ENCODE assay signal across 10 cellular contexts in the genomic region with DNA sequence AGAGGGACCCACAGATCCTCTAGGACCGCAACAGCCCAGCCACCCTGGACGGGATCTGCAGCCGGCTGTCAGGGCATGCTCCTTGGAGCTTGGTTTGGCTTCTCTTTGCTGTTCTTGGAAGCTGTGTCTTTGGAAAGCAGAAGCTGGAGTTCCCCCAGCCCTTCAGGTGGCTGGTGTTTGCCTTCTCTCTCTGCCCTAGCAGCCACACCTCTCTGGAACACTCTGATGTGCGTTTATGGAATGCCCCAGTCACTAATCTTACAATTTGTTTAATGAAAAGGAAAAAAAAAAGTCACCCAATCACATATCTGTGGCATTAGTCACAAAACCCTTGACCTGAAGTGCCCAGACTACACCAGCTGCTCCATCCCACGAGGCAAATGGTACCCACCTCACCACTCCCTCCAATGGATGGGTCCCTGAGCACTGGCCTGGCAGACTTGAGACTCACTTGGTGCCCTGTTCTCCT.
DNase-seq lines count a peak whose midpoint lies in the region; ATAC-seq, FAIRE-seq and TF ChIP-seq lines count a peak whose summit lies in the region.
"Had no signal": no experiment of that assay in that cellular context is flagged by ENCODE, and none has a peak within 500 bp of the region (broad histone marks: within the 10 kb centered on the region; RNA-seq: fewer than 3 reads in every experiment).

No MANE protein-coding gene starts in this region.

- no peak overlapping the region for H3K27ac ChIP-seq in A673 (ENCODE audit: low read depth, low read length, poor library complexity, severe bottlenecking)

- H3K4me3 ChIP-seq in bronchial epithelial cell (ENCODE audit: low read depth, low read length): no peak overlapping the region
- H3K4me3 ChIP-seq in mucosa of descending colon: no peak overlapping the region
- no peak overlapping the region for H3K4me3 ChIP-seq in A673 (ENCODE audit: low read depth, low read length, poor library complexity, severe bottlenecking)

- intact Hi-C loops in mucosa of descending colon (cut with DNase I, micrococcal nuclease) (no loop called here), A673 (cut with micrococcal nuclease; ENCODE audit: unreplicated experiment) (no loop called here)

- H3K9me3 ChIP-seq in mucosa of descending colon (no peaks in the 10 kb centered on the region), A673 (ENCODE audit: low read depth, low read length, poor library complexity, severe bottlenecking) (no peaks in the 10 kb centered on the region)

- ATAC-seq in mucosa of descending colon: peak; percentile 37
- ATAC-seq: T-cell had no signal

- FAIRE-seq in bronchial epithelial cell (lab: Jason Lieb, UNC): no peak
- FAIRE-seq: D721Med had no signal

- no peak overlapping the region for H3K4me3 Mint-ChIP-seq in mesothelial cell of epicardium
- H3K4me3 Mint-ChIP-seq: T-cell had no signal

- BruUV-seq in A673 (replicated peaks; lab: Mats Ljungman, UMichigan): no TSS peak

- no peaks in the 10 kb centered on the region for H3K9me3 Mint-ChIP-seq in mesothelial cell of epicardium
- H3K9me3 Mint-ChIP-seq: T-cell had no signal

- peaks cover 2% of the 10 kb centered on the region for H3K27me3 Mint-ChIP-seq in mesothelial cell of epicardium (ENCODE audit: low read depth)

- TF ChIP-seq CTCF in bronchial epithelial cell (IDR thresholded peaks at IDR 0.05; ENCODE audit: insufficient read depth, low read length, severe bottlenecking) (no peak), mucosa of descending colon (IDR thresholded peaks at IDR 0.05) (no peak), A673 (conservative IDR thresholded peaks at IDR 0.05; ENCODE audit: low read depth, low read length) (no peak), mesothelial cell of epicardium (IDR thresholded peaks at IDR 0.05; ENCODE audit: unreplicated experiment) (no peak)

- H3K36me3 ChIP-seq in bronchial epithelial cell (ENCODE audit: control insufficient read depth, insufficient read depth, low read length) (no peaks in the 10 kb centered on the region), mucosa of descending colon (ENCODE audit: low read depth) (no peaks in the 10 kb centered on the region), A673 (ENCODE audit: insufficient read depth, low read length, poor library complexity, severe bottlenecking) (no peaks in the 10 kb centered on the region)

- CTCF ChIA-PET in A673 (lab: Charles Lee): interaction anchor here (0.5 to 0.6 kb wide), 2 partner anchors 11 to 14 kb away, joined by 4 read pairs; no protein-coding TSS in a partner anchor

- H3K4me1 ChIP-seq in mucosa of descending colon (ENCODE audit: low read depth) (no peaks in the 10 kb centered on the region), A673 (ENCODE audit: insufficient read depth, low read length, poor library complexity, severe bottlenecking) (no peaks in the 10 kb centered on the region)

- no peaks in the 10 kb centered on the region for H3K36me3 Mint-ChIP-seq in mesothelial cell of epicardium
- H3K36me3 Mint-ChIP-seq: T-cell had no signal

- DNase-seq in DMS53 treated with DMSO at 0.1 percent for 48 hours (lab: John Stamatoyannopoulos, UW; ENCODE audit: unreplicated experiment) (peak; percentile 86), LoVo (ENCODE audit: low spot score) (peak; percentile 34), bronchial epithelial cell (ENCODE audit: low read depth) (peak; percentile 56), mucosa of descending colon (no peak), middle frontal gyrus (ENCODE audit: extremely low spot score, low spot score) (no peak), A673 (ENCODE audit: low spot score) (no peak), NCI-H1048 (lab: John Stamatoyannopoulos, UW) (no peak), mesothelial cell of epicardium (ENCODE audit: low spot score in 2 of 2, unreplicated experiment in 2 of 2) (no peak)
- DNase-seq: T-cell had no signal

- no peak overlapping the region for H3K27ac Mint-ChIP-seq in mesothelial cell of epicardium
- H3K27ac Mint-ChIP-seq: T-cell had no signal

- POLR2A ChIA-PET in A673 (lab: Charles Lee; ENCODE audit: low non-redundant PET): no interaction called here

- H3K27me3 ChIP-seq in bronchial epithelial cell (ENCODE audit: control insufficient read depth, insufficient read depth, low read length) (no peaks in the 10 kb centered on the region), A673 (replicated peaks; ENCODE audit: insufficient read depth, low read depth, low read length, poor library complexity) (no peaks in the 10 kb centered on the region)

- H3K4me1 Mint-ChIP-seq in mesothelial cell of epicardium: peaks cover 13% of the 10 kb centered on the region
- H3K4me1 Mint-ChIP-seq: T-cell had no signal

Comparison
In these comparisons a context has a peak if more than half of its experiments do, and no peak if none do; other contexts are left out.
1. DNase-seq: peak in DMS53 treated with DMSO at 0.1 percent for 48 hours (single experiment), LoVo (single experiment) and bronchial epithelial cell (single experiment); none in mucosa of descending colon (0 of 3), middle frontal gyrus (single experiment), A673 (single experiment), NCI-H1048 (single experiment) and mesothelial cell of epicardium (0 of 2).